Comparison of ENCODE assay signal across 8 cellular contexts in genomic region chr14:75258803-75259509, GRCh38. TPM values are rescaled to one million over a fixed set of nuclear protein-coding genes. Genes with fewer than 3 reads are reported as not detected.
DNase-seq lines count a peak whose midpoint lies in the region; ATAC-seq and TF ChIP-seq lines count a peak whose summit lies in the region.

No MANE protein-coding gene starts in this region.

- 0% methylated on average over 39 to 40 of the region's 40 CpGs for WGBS in ovary, 3 donors
- WGBS in thyroid gland, 2 donors = 0% methylated on average over 20 to 21 of the region's 40 CpGs

- H3K4me1 ChIP-seq in adipocyte (ENCODE audit: control insufficient read depth, insufficient read depth, low read length) (peaks cover 34% of the 10 kb centered on the region), ovary (ENCODE audit: insufficient read depth) (peaks cover 3% of the 10 kb centered on the region), thyroid gland (peaks cover 30 to 53% of the 10 kb centered on the region in 2 donors)

- H3K4me3 ChIP-seq in adipocyte (ENCODE audit: low read length) = peak overlapping the region; percentile 77
- H3K4me3 ChIP-seq in ovary = peak overlapping the region; percentile 53
- peak overlapping the region in 2 of 3 donors; percentile 19 to 33 for H3K4me3 ChIP-seq in thyroid gland (replicated peaks in 1 of 3)

- H3K36me3 ChIP-seq in adipocyte (ENCODE audit: control insufficient read depth, insufficient read depth, low read length, severe bottlenecking) (no peaks in the 10 kb centered on the region), ovary (no peaks in the 10 kb centered on the region), thyroid gland (no peaks in the 10 kb centered on the region)

- intact Hi-C loops in Right ventricle myocardium superior (cut with DNase I) (no loop called here), ovary (cut with DNase I) (loop anchor here in 1 of 4 donors (1.0 kb wide), 1 partner anchor 17 kb away; no protein-coding TSS in a partner anchor), thyroid gland (cut with DNase I) (no loop called here)

- H3K27ac ChIP-seq in ovary = peak overlapping the region; percentile 88 to 89
- peak overlapping the region; percentile 86 to 100 (median 94) for H3K27ac ChIP-seq in thyroid gland

- H3K9ac ChIP-seq in adipocyte (ENCODE audit: low read length) = peak overlapping the region; percentile 90

- TF ChIP-seq POLR2A in ovary (IDR thresholded peaks at IDR 0.05) = peak; percentile 95
- TF ChIP-seq POLR2A in thyroid gland (IDR thresholded peaks at IDR 0.05) = peak; percentile 52 to 92

- TF ChIP-seq CTCF in GM10266 (IDR thresholded peaks at IDR 0.05; ENCODE audit: control insufficient read depth, insufficient read depth, low read depth, missing control alignments) (no peak), ovary (IDR thresholded peaks at IDR 0.05) (no peak), thyroid gland (IDR thresholded peaks at IDR 0.05) (peak in 2 of 6 experiments; percentile 9 to 16)

- H3K9me3 ChIP-seq in adipocyte (ENCODE audit: control insufficient read depth, low read length) (no peaks in the 10 kb centered on the region), ovary (no peaks in the 10 kb centered on the region), thyroid gland (no peaks in the 10 kb centered on the region)

- H3K27me3 ChIP-seq in adipocyte (replicated peaks; ENCODE audit: control insufficient read depth, insufficient read depth, low read length) (no peaks in the 10 kb centered on the region), ovary (no peaks in the 10 kb centered on the region), thyroid gland (no peaks in the 10 kb centered on the region)

- ATAC-seq in HG02763 (IDR thresholded peaks at IDR 0.05; ENCODE audit: unreplicated experiment) (peak; percentile 97), Right ventricle myocardium superior (ENCODE audit: poor library complexity) (peak; percentile 95)

- peak; percentile 96 for TF ChIP-seq EP300 in ovary (IDR thresholded peaks at IDR 0.05)

- peak; percentile 93 for DNase-seq in GM10266 (ENCODE audit: extremely low spot score)
- peak; percentile 99 to 100 (median 100) for DNase-seq in NCI-H1417 (lab: John Stamatoyannopoulos, UW)
- peak; percentile 99 for DNase-seq in SW 1271 (lab: John Stamatoyannopoulos, UW)
- DNase-seq in adipocyte (ENCODE audit: low read depth) = peak; percentile 99
- peak; percentile 99 for DNase-seq in Right ventricle myocardium superior
- peak; percentile 97 to 100 (median 99) for DNase-seq in ovary
- DNase-seq in thyroid gland = peak; percentile 98

RNA-seq across cellular contexts. Expression of gene FOS, which starts 19.7 kb away (rescaled TPM):
- total RNA-seq in Right ventricle myocardium superior (11.9 TPM), ovary (1,000 to 10,000 TPM in 2 of 7 donors, 100 to 1,000 TPM in 5; 115 to 2,019 (median 178) TPM), thyroid gland (100 to 1,000 TPM in 2 of 4 donors, 10 to 100 TPM in 2; 32.1 to 239 (median 121) TPM)
- polyA plus RNA-seq in ovary = 100 to 1,000 TPM; 129 to 499 TPM

Comparison
In these comparisons a context has a peak if more than half of its experiments do, and no peak if none do; other contexts are left out.
1. Peak in every context shown above with its lines: DNase-seq, ATAC-seq, H3K4me3 ChIP-seq and H3K27ac ChIP-seq.
2. H3K4me3 ChIP-seq: peak in every context shown above with its lines; median percentile 77 in adipocyte; 53 in ovary; 26 in thyroid gland.